ENCODE assay signal across 1 cellular context in the genomic region with DNA sequence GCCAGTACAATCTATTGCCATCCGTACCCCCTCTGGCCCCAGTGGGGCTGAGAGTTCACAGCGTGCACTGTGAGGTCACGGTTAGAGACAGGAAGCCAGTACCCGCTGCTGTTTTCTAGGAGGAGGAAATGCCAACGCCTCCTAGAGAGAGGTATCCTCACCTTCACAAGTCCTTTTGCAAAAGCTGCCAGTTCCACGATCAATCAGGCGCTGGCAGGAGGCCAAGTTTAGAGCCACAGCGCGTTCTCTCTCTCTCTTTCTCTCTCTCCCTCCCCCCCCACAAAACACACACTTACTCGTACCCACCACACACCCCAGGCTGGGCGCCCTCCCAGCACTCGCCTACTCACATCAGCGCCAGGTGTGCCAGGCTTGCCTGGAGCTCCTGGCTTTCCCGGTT.
TF ChIP-seq lines count a peak whose summit lies in the region.

No MANE protein-coding gene starts in this region.

TF ChIP-seq in K562, 482 proteins besides CTCF, POLR2A, EP300 and RAD21:
- TF ChIP-seq NFIX (CRISPR knock-in tag; IDR thresholded peaks at IDR 0.05; ENCODE audit: low read depth), result peak; percentile 28; the same call in 1 of the 2 replicates
- peak; percentile 94 for TF ChIP-seq NFIC (IDR thresholded peaks at IDR 0.05)
- no peak for TF ChIP-seq YY1 (IDR thresholded peaks at IDR 0.05; ENCODE audit: borderline replicate concordance in 1 of 3, control insufficient read depth in 1 of 3, extremely low read depth in 1 of 3, insufficient read depth in 3 of 3, insufficient read length in 1 of 3, insufficient replicate concordance in 2 of 3, low read depth in 1 of 3, low read length in 2 of 3)
